In the genomic region with DNA sequence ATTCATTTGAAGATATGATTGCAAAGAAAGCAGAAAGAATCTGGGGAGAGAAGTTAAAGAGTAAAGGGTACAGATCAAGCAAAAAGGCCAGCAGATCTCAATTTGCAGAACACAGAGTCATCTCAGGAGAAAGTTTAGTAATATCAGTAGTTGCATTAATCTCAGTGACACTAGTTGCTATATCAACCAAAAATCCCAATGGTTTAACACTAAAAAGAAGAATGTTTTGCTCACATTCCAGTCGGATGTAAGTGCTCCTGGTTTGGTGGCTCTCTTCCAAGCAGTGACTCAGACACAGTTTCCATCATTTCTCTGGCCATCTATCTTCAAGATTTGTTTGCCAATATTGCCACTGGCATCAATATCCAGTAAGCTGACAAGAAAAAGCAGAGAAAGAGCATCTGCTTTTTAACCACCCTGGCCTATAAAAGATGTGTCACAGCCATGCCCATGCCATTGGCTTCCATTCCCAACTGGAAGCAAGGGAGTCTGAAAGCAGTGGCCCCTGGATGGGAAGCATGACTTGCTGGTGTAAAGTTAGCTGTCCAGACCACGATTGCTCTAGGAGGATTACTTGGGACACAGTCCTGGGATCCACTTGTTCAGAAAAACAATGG, we compare ENCODE assay signal across 12 cellular contexts. TPM values are rescaled to one million over a fixed set of nuclear protein-coding genes. Genes with fewer than 3 reads are reported as not detected.
DNase-seq lines count a peak whose midpoint lies in the region; ATAC-seq and TF ChIP-seq lines count a peak whose summit lies in the region.
"Had no signal": no experiment of that assay in that cellular context is flagged by ENCODE, and none has a peak within 500 bp of the region (broad histone marks: within the 10 kb centered on the region; RNA-seq: fewer than 3 reads in every experiment).

No MANE protein-coding gene starts in this region.

- H3K27ac Mint-ChIP-seq in activated naive CD8-positive, alpha-beta T cell treated with anti-CD3 and anti-CD28 coated beads for 36 hours: no peak overlapping the region

- DNase-seq in GM04503 (ENCODE audit: low read depth): peak; percentile 31
- DNase-seq in dermis blood vessel endothelial cell: peak; percentile 42
- no peak for DNase-seq in HT-29 (ENCODE audit: low spot score)
- no peak for DNase-seq in MM.1S
- no peak for DNase-seq in HuH-7.5 (ENCODE audit: low spot score)
- DNase-seq in activated naive CD8-positive, alpha-beta T cell treated with anti-CD3 and anti-CD28 coated beads for 36 hours: no peak
- DNase-seq: activated CD4-positive, alpha-beta T cell treated with anti-CD3 and anti-CD28 coated beads, Interleukin-2, amount 50 U/mL, for 4 hours; NCI-H1694 treated with DMSO at 0.1 percent for 48 hours had no signal

- no peak overlapping the region for H3K4me3 ChIP-seq in MM.1S (ENCODE audit: low read length)
- H3K4me3 ChIP-seq: right atrium auricular region had no signal

- ATAC-seq in GM19467 (IDR thresholded peaks at IDR 0.05; ENCODE audit: unreplicated experiment) (peak; percentile 71), HG03159 (IDR thresholded peaks at IDR 0.05; ENCODE audit: unreplicated experiment) (peak; percentile 78)
- ATAC-seq: esophagus mucosa had no signal

- H3K9me2 ChIP-seq in MM.1S (replicated peaks; ENCODE audit: insufficient read depth, low read length): 0 out of 2 replicates have a peak, but pooled peaks cover 3% of the 10 kb centered on the region

- H3K27me3 ChIP-seq in MM.1S (replicated peaks; ENCODE audit: insufficient read depth, low read length): no peaks in the 10 kb centered on the region
- H3K27me3 ChIP-seq: right atrium auricular region had no signal

- peaks cover 3% of the 10 kb centered on the region for H3K4me1 Mint-ChIP-seq in activated naive CD8-positive, alpha-beta T cell treated with anti-CD3 and anti-CD28 coated beads for 36 hours

- no peak overlapping the region for H3K4me3 Mint-ChIP-seq in activated naive CD8-positive, alpha-beta T cell treated with anti-CD3 and anti-CD28 coated beads for 36 hours

- no peaks in the 10 kb centered on the region for H3K4me1 ChIP-seq in MM.1S (ENCODE audit: low read length)
- H3K4me1 ChIP-seq: right atrium auricular region had no signal

- H3K9ac ChIP-seq in MM.1S (ENCODE audit: low read length): no peak overlapping the region

- no peak overlapping the region for H3K27ac ChIP-seq in MM.1S (ENCODE audit: low read length)
- H3K27ac ChIP-seq: right atrium auricular region had no signal

- no peaks in the 10 kb centered on the region for H3K9me3 ChIP-seq in MM.1S (replicated peaks; ENCODE audit: insufficient read depth, low read length)
- H3K9me3 ChIP-seq: right atrium auricular region had no signal

- H4K20me1 ChIP-seq in MM.1S (ENCODE audit: insufficient read depth, low read length): no peaks in the 10 kb centered on the region

- H3K36me3 Mint-ChIP-seq in activated naive CD8-positive, alpha-beta T cell treated with anti-CD3 and anti-CD28 coated beads for 36 hours: no peaks in the 10 kb centered on the region

- no peak for TF ChIP-seq CTCF in MM.1S (IDR thresholded peaks at IDR 0.05; ENCODE audit: low read length)

- no peaks in the 10 kb centered on the region for H3F3A ChIP-seq in MM.1S (ENCODE audit: insufficient read depth, low read length)

- H3K79me2 ChIP-seq in MM.1S (ENCODE audit: low read length): no peaks in the 10 kb centered on the region

- no peaks in the 10 kb centered on the region for H3K36me3 ChIP-seq in MM.1S (replicated peaks; ENCODE audit: insufficient read depth, low read length)
- H3K36me3 ChIP-seq: right atrium auricular region had no signal

- H2AFZ ChIP-seq in MM.1S (ENCODE audit: low read length): no peak overlapping the region

- H3K27me3 Mint-ChIP-seq in activated naive CD8-positive, alpha-beta T cell treated with anti-CD3 and anti-CD28 coated beads for 36 hours: peaks cover 27% of the 10 kb centered on the region

- no peaks in the 10 kb centered on the region for H3K9me3 Mint-ChIP-seq in activated naive CD8-positive, alpha-beta T cell treated with anti-CD3 and anti-CD28 coated beads for 36 hours

- H3K4me2 ChIP-seq in MM.1S (ENCODE audit: low read depth, low read length): no peak overlapping the region

RNA-seq across cellular contexts. Expression of gene AIM2, which starts 45.5 kb away (rescaled TPM):
- total RNA-seq in dermis blood vessel endothelial cell: not detected in 2 replicates
- not detected in 2 replicates for total RNA-seq in HT-29 (2014; rRNA removed; shearing (Covaris generic))
- total RNA-seq in activated naive CD8-positive, alpha-beta T cell treated with anti-CD3 and anti-CD28 coated beads for 36 hours: 1 to 10 TPM; 1.8 TPM
- total RNA-seq: right atrium auricular region had no signal

RNA-seq across cellular contexts. Expression of gene CADM3, which starts 49.3 kb away (rescaled TPM):
- total RNA-seq in dermis blood vessel endothelial cell: under 0.01 and 0.09 TPM in 2 replicates
- not detected in 2 replicates for total RNA-seq in HT-29 (2014; rRNA removed; shearing (Covaris generic))
- not detected for total RNA-seq in activated naive CD8-positive, alpha-beta T cell treated with anti-CD3 and anti-CD28 coated beads for 36 hours

Comparison
In these comparisons a context has a peak if more than half of its experiments do, and no peak if none do; other contexts are left out.
1. DNase-seq: peak in GM04503 (single experiment) and dermis blood vessel endothelial cell (single experiment); none in HT-29 (single experiment), MM.1S (single experiment), HuH-7.5 (single experiment) and activated naive CD8-positive, alpha-beta T cell treated with anti-CD3 and anti-CD28 coated beads for 36 hours (single experiment).